ENCODE assay signal across 1 cellular context in the genomic region with DNA sequence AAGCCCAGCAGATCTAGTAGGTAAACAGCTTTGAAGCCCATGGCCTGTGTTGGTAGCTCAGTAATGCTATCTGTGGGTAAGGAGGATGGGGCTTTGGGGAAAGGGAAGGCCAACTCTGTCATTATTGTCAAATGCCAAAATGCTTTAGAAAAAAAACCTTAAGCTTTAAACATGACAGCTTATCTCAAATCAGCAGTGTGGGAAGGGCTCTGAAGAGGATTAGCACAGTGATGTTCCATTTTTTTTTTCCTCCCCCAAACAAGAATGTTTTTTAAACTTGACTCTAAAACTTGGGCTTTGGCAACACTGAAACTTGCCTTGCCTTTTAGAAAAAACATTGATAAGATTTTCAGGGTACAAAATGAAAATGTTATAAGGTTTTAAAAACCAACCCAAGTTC.
A peak's percentile ranks its signal among the peaks of the same experiment; 100 is the strongest.
TF ChIP-seq lines count a peak whose summit lies in the region.

No MANE protein-coding gene starts in this region.

TF ChIP-seq in K562, 482 proteins besides CTCF, POLR2A, EP300 and RAD21 (continued from another document):
- TF ChIP-seq BCOR (IDR thresholded peaks at IDR 0.05): no peak
- TF ChIP-seq MCM5 (IDR thresholded peaks at IDR 0.05; ENCODE audit: low read depth): no peak
- no peak for TF ChIP-seq ZFP1 (CRISPR knock-in tag; IDR thresholded peaks at IDR 0.05)
- no peak for TF ChIP-seq TAF15 (IDR thresholded peaks at IDR 0.05; ENCODE audit: low read depth, low read length)
- TF ChIP-seq, protein P1, sequence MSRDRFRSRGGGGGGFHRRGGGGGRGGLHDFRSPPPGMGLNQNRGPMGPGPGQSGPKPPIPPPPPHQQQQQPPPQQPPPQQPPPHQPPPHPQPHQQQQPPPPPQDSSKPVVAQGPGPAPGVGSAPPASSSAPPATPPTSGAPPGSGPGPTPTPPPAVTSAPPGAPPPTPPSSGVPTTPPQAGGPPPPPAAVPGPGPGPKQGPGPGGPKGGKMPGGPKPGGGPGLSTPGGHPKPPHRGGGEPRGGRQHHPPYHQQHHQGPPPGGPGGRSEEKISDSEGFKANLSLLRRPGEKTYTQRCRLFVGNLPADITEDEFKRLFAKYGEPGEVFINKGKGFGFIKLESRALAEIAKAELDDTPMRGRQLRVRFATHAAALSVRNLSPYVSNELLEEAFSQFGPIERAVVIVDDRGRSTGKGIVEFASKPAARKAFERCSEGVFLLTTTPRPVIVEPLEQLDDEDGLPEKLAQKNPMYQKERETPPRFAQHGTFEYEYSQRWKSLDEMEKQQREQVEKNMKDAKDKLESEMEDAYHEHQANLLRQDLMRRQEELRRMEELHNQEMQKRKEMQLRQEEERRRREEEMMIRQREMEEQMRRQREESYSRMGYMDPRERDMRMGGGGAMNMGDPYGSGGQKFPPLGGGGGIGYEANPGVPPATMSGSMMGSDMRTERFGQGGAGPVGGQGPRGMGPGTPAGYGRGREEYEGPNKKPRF (IDR thresholded peaks at IDR 0.05; ENCODE audit: low read depth, low read length): no peak
- no peak for TF ChIP-seq RBBP5 (IDR thresholded peaks at IDR 0.05; ENCODE audit: borderline replicate concordance, insufficient read depth, low read length, poor library complexity, severe bottlenecking)
- TF ChIP-seq POLR3A (IDR thresholded peaks at IDR 0.05; ENCODE audit: borderline replicate concordance, extremely low read depth, insufficient read depth, insufficient read length): no peak
- TF ChIP-seq RNF2 (IDR thresholded peaks at IDR 0.05): no peak
- TF ChIP-seq ARID1B (IDR thresholded peaks at IDR 0.05): peak; percentile 71
- TF ChIP-seq BCL6 (CRISPR knock-in tag; IDR thresholded peaks at IDR 0.05): no peak
- TF ChIP-seq ZNF586 (CRISPR knock-in tag; conservative IDR thresholded peaks at IDR 0.05): no peak
- TF ChIP-seq ZBTB33 (CRISPR knock-in tag; IDR thresholded peaks at IDR 0.05): no peak
- TF ChIP-seq ZNF518B (CRISPR knock-in tag; IDR thresholded peaks at IDR 0.05): no peak
- TF ChIP-seq ZNF766 (CRISPR knock-in tag; conservative IDR thresholded peaks at IDR 0.05): no peak
- TF ChIP-seq SREBF2 (CRISPR knock-in tag; IDR thresholded peaks at IDR 0.05): no peak
- no peak for TF ChIP-seq XRCC4 (IDR thresholded peaks at IDR 0.05; ENCODE audit: extremely low read depth, insufficient read depth, insufficient read length)
- TF ChIP-seq JUNB (CRISPR knock-in tag; conservative IDR thresholded peaks at IDR 0.05): no peak
- no peak for TF ChIP-seq PTBP1 (IDR thresholded peaks at IDR 0.05; ENCODE audit: low read depth, low read length)
- peak; percentile 32; the same call in 1 of the 2 replicates for TF ChIP-seq GATA2 (CRISPR knock-in tag; IDR thresholded peaks at IDR 0.05)
